In genomic region chr13:46170268-46170667, GRCh38 we compare ENCODE assay signal across 1 cellular context.
A peak's percentile ranks its signal among the peaks of the same experiment; 100 is the strongest.
TF ChIP-seq lines count a peak whose summit lies in the region.

No MANE protein-coding gene starts in this region.

TF ChIP-seq in H1, 55 proteins besides CTCF, POLR2A, EP300 and RAD21:
- no peak for TF ChIP-seq JUND (IDR thresholded peaks at IDR 0.05; ENCODE audit: low read length)
- peak; percentile 53; the same call in 1 of the 2 replicates for TF ChIP-seq POLR2AphosphoS5 (IDR thresholded peaks at IDR 0.05; ENCODE audit: low read depth, low read length)
